In genomic region chr6:87909849-87910248, GRCh38 we compare ENCODE assay signal across 14 cellular contexts.
DNase-seq lines count a peak whose midpoint lies in the region; ATAC-seq, FAIRE-seq and TF ChIP-seq lines count a peak whose summit lies in the region.
"Had no signal": no experiment of that assay in that cellular context is flagged by ENCODE, and none has a peak within 500 bp of the region (broad histone marks: within the 10 kb centered on the region; RNA-seq: fewer than 3 reads in every experiment).

No MANE protein-coding gene starts in this region.

- H3K27me3 Mint-ChIP-seq in naive thymus-derived CD8-positive, alpha-beta T cell: peaks cover 0 to 11% (median 5%) of the 10 kb centered on the region in 5 donors

- H3K4me3 ChIP-seq in RWPE2 (ENCODE audit: severe bottlenecking): no peak overlapping the region
- H3K4me3 ChIP-seq in fibroblast of villous mesenchyme (ENCODE audit: low read depth, low read length): no peak overlapping the region
- H3K4me3 ChIP-seq: right atrium auricular region had no signal

- H3K36me3 ChIP-seq in RWPE2 (ENCODE audit: low read depth): no peaks in the 10 kb centered on the region
- H3K36me3 ChIP-seq: right atrium auricular region had no signal

- H3K27me3 ChIP-seq in RWPE2 (ENCODE audit: insufficient read depth, poor library complexity, severe bottlenecking): no peaks in the 10 kb centered on the region
- H3K27me3 ChIP-seq: right atrium auricular region had no signal

- H3K9me3 ChIP-seq in RWPE2 (ENCODE audit: severe bottlenecking): no peaks in the 10 kb centered on the region
- H3K9me3 ChIP-seq: right atrium auricular region had no signal

- H3K4me3 Mint-ChIP-seq in naive thymus-derived CD8-positive, alpha-beta T cell: no peak overlapping the region
- H3K4me3 Mint-ChIP-seq: CD8-positive, alpha-beta memory T cell had no signal

- H3K36me3 Mint-ChIP-seq in naive thymus-derived CD8-positive, alpha-beta T cell: no peaks in the 10 kb centered on the region

- no peak overlapping the region for H3K27ac ChIP-seq in RWPE2 (ENCODE audit: poor library complexity, severe bottlenecking)
- H3K27ac ChIP-seq: right atrium auricular region had no signal

- H3K9me3 Mint-ChIP-seq in naive thymus-derived CD8-positive, alpha-beta T cell: peaks cover 0 to 1% (median 0%) of the 10 kb centered on the region in 9 donors
- H3K9me3 Mint-ChIP-seq: CD8-positive, alpha-beta memory T cell had no signal

- ATAC-seq in RWPE2 (ENCODE audit: low read depth) (peak; percentile 64; the same call in 1 of the 3 replicates), GM21723 (IDR thresholded peaks at IDR 0.05; ENCODE audit: unreplicated experiment) (no peak), GM19397 (IDR thresholded peaks at IDR 0.05; ENCODE audit: unreplicated experiment) (no peak)
- ATAC-seq in naive thymus-derived CD8-positive, alpha-beta T cell: no peak
- ATAC-seq: left colon had no signal

- peaks cover 11 to 32% (median 28%) of the 10 kb centered on the region in 4 donors for H3K4me1 Mint-ChIP-seq in naive thymus-derived CD8-positive, alpha-beta T cell

- H3K27ac Mint-ChIP-seq in naive thymus-derived CD8-positive, alpha-beta T cell: peak overlapping the region in 1 of 10 donors; percentile 32

- no peaks in the 10 kb centered on the region for H3K4me1 ChIP-seq in RWPE2 (ENCODE audit: insufficient read depth, poor library complexity, severe bottlenecking)
- H3K4me1 ChIP-seq: right atrium auricular region had no signal

- no peak for TF ChIP-seq CTCF in RWPE2 (IDR thresholded peaks at IDR 0.05; ENCODE audit: poor library complexity, severe bottlenecking)
- no peak for TF ChIP-seq CTCF in fibroblast of villous mesenchyme (IDR thresholded peaks at IDR 0.05; ENCODE audit: insufficient read depth, low read depth, low read length)

- POLR2A ChIA-PET in naive thymus-derived CD8-positive, alpha-beta T cell (lab: Charles Lee): no interaction called here

- DNase-seq in stimulated activated CD4-positive, alpha-beta T cell treated with anti-CD3 and anti-CD28 coated beads, Interleukin-15, amount 100 ng/mL, for 48 hours (ENCODE audit: low read depth in 2 of 2): peak; percentile 13 to 34
- DNase-seq in stimulated activated CD4-positive, alpha-beta T cell treated with anti-CD3 and anti-CD28 coated beads, Interleukin-2, amount 100 ng/mL, for 48 hours: no peak
- DNase-seq in RWPE2 (ENCODE audit: low spot score): no peak
- DNase-seq in fibroblast of villous mesenchyme (ENCODE audit: low read depth): peak; percentile 10
- DNase-seq in urothelium cell line (ENCODE audit: low spot score): peak; percentile 70
- DNase-seq in naive thymus-derived CD8-positive, alpha-beta T cell: no peak
- DNase-seq: activated CD8-positive, alpha-beta memory T cell treated with anti-CD3 and anti-CD28 coated beads, Interleukin-2, amount 50 U/mL, for 4 hours; CD8-positive, alpha-beta memory T cell; effector CD4-positive, alpha-beta T cell; left colon; NCI-H187 treated with DMSO at 0.1 percent for 48 hours had no signal

- no peak for FAIRE-seq in urothelium cell line (lab: Jason Lieb, UNC)

Comparison
In these comparisons a context has a peak if more than half of its experiments do, and no peak if none do; other contexts are left out.
1. DNase-seq: peak in stimulated activated CD4-positive, alpha-beta T cell treated with anti-CD3 and anti-CD28 coated beads, Interleukin-15, amount 100 ng/mL, for 48 hours (2 of 2), fibroblast of villous mesenchyme (single experiment) and urothelium cell line (single experiment); none in stimulated activated CD4-positive, alpha-beta T cell treated with anti-CD3 and anti-CD28 coated beads, Interleukin-2, amount 100 ng/mL, for 48 hours (0 of 2), RWPE2 (single experiment) and naive thymus-derived CD8-positive, alpha-beta T cell (0 of 10).